8 cellular contexts compared by ENCODE assay signal in genomic region chr3:196967412-196968232, GRCh38. TPM values are rescaled to one million over a fixed set of nuclear protein-coding genes. Genes with fewer than 3 reads are reported as not detected.
DNase-seq lines count a peak whose midpoint lies in the region; ATAC-seq and TF ChIP-seq lines count a peak whose summit lies in the region.
"Had no signal": no experiment of that assay in that cellular context is flagged by ENCODE, and none has a peak within 500 bp of the region (broad histone marks: within the 10 kb centered on the region; RNA-seq: fewer than 3 reads in every experiment).

No MANE protein-coding gene starts in this region.

- no peaks in the 10 kb centered on the region for H3K9me3 Mint-ChIP-seq in activated T-helper 17 cell treated with anti-CD3 and anti-CD28 coated beads, Interleukin-2, amount 50 U/mL, for 72 hours

- no peaks in the 10 kb centered on the region for H3K36me3 Mint-ChIP-seq in activated T-helper 17 cell treated with anti-CD3 and anti-CD28 coated beads, Interleukin-2, amount 50 U/mL, for 72 hours (ENCODE audit: low read depth)

- TF ChIP-seq POLR2A in stomach (IDR thresholded peaks at IDR 0.05): no peak

- no peaks in the 10 kb centered on the region for H3K27me3 ChIP-seq in left lung
- H3K27me3 ChIP-seq in stomach: no peaks in the 10 kb centered on the region

- H3K4me3 ChIP-seq in HFF-Myc (replicated peaks; ENCODE audit: low read depth, low read length) (peak overlapping the region; percentile 54), left lung (peak overlapping the region; percentile 76 to 88), stomach (peak overlapping the region; percentile 78 to 97 (median 86))

- H3K27ac ChIP-seq in left lung (no peak overlapping the region), stomach (peak overlapping the region in 1 of 5 donors; percentile 85), caudate nucleus (ENCODE audit: low read depth, low read length) (no peak overlapping the region)

- peaks cover 8% of the 10 kb centered on the region for H3K27me3 Mint-ChIP-seq in activated T-helper 17 cell treated with anti-CD3 and anti-CD28 coated beads, Interleukin-2, amount 50 U/mL, for 72 hours

- intact Hi-C loops in left lung (cut with DNase I) (loop anchor here in 1 of 2 donors (5.0 kb wide), 1 partner anchor 130 kb away; no protein-coding TSS in a partner anchor), stomach (cut with DNase I; ENCODE audit: low total_unique reads) (loop anchor here (10.0 kb wide), 1 partner anchor 133 kb away; no protein-coding TSS in a partner anchor)

- no peak for TF ChIP-seq EP300 in stomach (IDR thresholded peaks at IDR 0.05)

- no peak for TF ChIP-seq CTCF in HFF-Myc (IDR thresholded peaks at IDR 0.05; ENCODE audit: low read depth, low read length, missing control alignments)
- TF ChIP-seq CTCF in left lung (IDR thresholded peaks at IDR 0.05): no peak
- no peak for TF ChIP-seq CTCF in stomach (IDR thresholded peaks at IDR 0.05)

- WGBS in stomach, 5 donors: 64 to 78% (median 66%) methylated on average over 32 to 35 of the region's 35 CpGs

- no peaks in the 10 kb centered on the region for H3K36me3 ChIP-seq in left lung
- peaks cover 0 to 10% (median 5%) of the 10 kb centered on the region in 4 donors for H3K36me3 ChIP-seq in stomach

- H3K4me1 ChIP-seq in left lung: peaks cover 7 to 20% of the 10 kb centered on the region in 2 donors
- peaks cover 7 to 42% (median 25%) of the 10 kb centered on the region in 4 donors for H3K4me1 ChIP-seq in stomach

- no peak overlapping the region for H3K27ac Mint-ChIP-seq in activated T-helper 17 cell treated with anti-CD3 and anti-CD28 coated beads, Interleukin-2, amount 50 U/mL, for 72 hours

- H3K9me3 ChIP-seq in left lung (no peaks in the 10 kb centered on the region), stomach (no peaks in the 10 kb centered on the region)

- H3K4me1 Mint-ChIP-seq in activated T-helper 17 cell treated with anti-CD3 and anti-CD28 coated beads, Interleukin-2, amount 50 U/mL, for 72 hours: no peaks in the 10 kb centered on the region

- peak overlapping the region; percentile 58 for H3K4me3 Mint-ChIP-seq in activated T-helper 17 cell treated with anti-CD3 and anti-CD28 coated beads, Interleukin-2, amount 50 U/mL, for 72 hours

- no peak for ATAC-seq in activated T-helper 17 cell treated with anti-CD3 and anti-CD28 coated beads, Interleukin-2, amount 50 U/mL, for 72 hours (replicated peaks)
- ATAC-seq in left lung (no peak), HG03565 (IDR thresholded peaks at IDR 0.05; ENCODE audit: unreplicated experiment) (no peak), HG03280 (IDR thresholded peaks at IDR 0.05; ENCODE audit: unreplicated experiment) (no peak)

- no peak for DNase-seq in HFF-Myc (ENCODE audit: extremely low read depth, low read depth)
- DNase-seq in left lung: no peak
- DNase-seq in stomach: no peak
- DNase-seq in caudate nucleus (lab: John Stamatoyannopoulos, UW): no peak
- DNase-seq: HCEC 1CT had no signal

RNA-seq across cellular contexts. Expression of gene PIGZ, which starts 1.0 kb away (rescaled TPM):
- under 1 TPM; 0.78 to 0.82 TPM for total RNA-seq in activated T-helper 17 cell treated with anti-CD3 and anti-CD28 coated beads, Interleukin-2, amount 50 U/mL, for 72 hours
- total RNA-seq in left lung (1 to 10 TPM; 2.9 to 6.3 TPM), stomach (100 to 1,000 TPM in 1 of 5 donors, 10 to 100 TPM in 1, 1 to 10 TPM in 3; 1.2 to 125 (median 9.2) TPM)
- 1 to 10 TPM; 3.0 to 5.6 (median 4.1) TPM for polyA plus RNA-seq in stomach

RNA-seq across cellular contexts. Expression of gene NCBP2, which starts 25.3 kb away (rescaled TPM):
- total RNA-seq in activated T-helper 17 cell treated with anti-CD3 and anti-CD28 coated beads, Interleukin-2, amount 50 U/mL, for 72 hours: 10 to 100 TPM; 68.1 to 89.0 TPM
- total RNA-seq in left lung: 10 to 100 TPM; 56.0 to 60.9 TPM
- 10 to 100 TPM; 15.4 to 45.4 (median 32.1) TPM for total RNA-seq in stomach
- 10 to 100 TPM; 37.4 to 52.5 (median 49.2) TPM for polyA plus RNA-seq in stomach
